7 cellular contexts compared by ENCODE assay signal in genomic region chr13:31162151-31163008, GRCh38. TPM values are rescaled to one million over a fixed set of nuclear protein-coding genes. Genes with fewer than 3 reads are reported as not detected.
DNase-seq lines count a peak whose midpoint lies in the region; ATAC-seq, FAIRE-seq and TF ChIP-seq lines count a peak whose summit lies in the region.

No MANE protein-coding gene starts in this region.

- H3K4me1 ChIP-seq in GM12878 (ENCODE audit: control insufficient read depth, insufficient read depth, low read length): peaks cover 3% of the 10 kb centered on the region

- peak overlapping the region; percentile 99 for H2AFZ ChIP-seq in GM12878 (ENCODE audit: control insufficient read depth, low read depth, low read length)

- no peaks in the 10 kb centered on the region for H3K27me3 ChIP-seq in GM12878 (replicated peaks in 1 of 2; ENCODE audit: control insufficient read depth in 2 of 2, insufficient read depth in 2 of 2, low read length in 1 of 2)

- H3K36me3 ChIP-seq in GM12878 (ENCODE audit: control insufficient read depth in 2 of 2, insufficient read depth in 2 of 2, low read length in 1 of 2): no peaks in the 10 kb centered on the region; a peak in 1 of 4 replicates

- H3K27ac ChIP-seq in GM12878 (ENCODE audit: control insufficient read depth, insufficient read depth): peak overlapping the region; percentile 79

- ATAC-seq in GM18508 (IDR thresholded peaks at IDR 0.05; ENCODE audit: insufficient read depth, unreplicated experiment): peak; percentile 83
- peak; percentile 83 for ATAC-seq in HG02981 (IDR thresholded peaks at IDR 0.05; ENCODE audit: unreplicated experiment)
- peak; percentile 92 for ATAC-seq in GM12878

- TF ChIP-seq EP300 in GM12878 (IDR thresholded peaks at IDR 0.05; ENCODE audit: borderline replicate concordance in 1 of 2, control insufficient read depth in 1 of 2, low read depth in 2 of 2, low read length in 2 of 2): no peak; a peak in 1 of 4 replicates

- TSS peak; percentile 97 for BruUV-seq in GM12878 (replicated peaks; lab: Mats Ljungman, UMichigan)

- POLR2A ChIA-PET in GM12878 (lab: Charles Lee): no interaction called here

- TF ChIP-seq POLR2A in GM12878 (IDR thresholded peaks at IDR 0.05; ENCODE audit: low read depth, low read length): no peak

- intact Hi-C loops in GM12878 (cut with micrococcal nuclease; ENCODE audit: unreplicated experiment): no loop called here

- peak overlapping the region; percentile 64 for H3K4me2 ChIP-seq in GM12878 (ENCODE audit: control insufficient read depth, insufficient read depth)

- CTCF ChIA-PET in GM12878 (lab: Yijun Ruan, JAX): interaction anchor here (1.2 kb wide), 1 partner anchor 8 kb away, joined by 4 read pairs; no protein-coding TSS in a partner anchor

- peak; percentile 91 for DNase-seq in NCI-H2029 (lab: John Stamatoyannopoulos, UW)
- DNase-seq in T-helper 9 cell: peak; percentile 91
- DNase-seq in GM12878 (ENCODE audit: low read depth, low spot score): peak; percentile 92
- DNase-seq in hypothalamus (lab: John Stamatoyannopoulos, UW): peak; percentile 88 to 100 (median 97)
- peak; percentile 100 for DNase-seq in retina

- H3K4me3 ChIP-seq in GM12878: peak overlapping the region; percentile 88

- H4K20me1 ChIP-seq in GM12878 (ENCODE audit: control insufficient read depth, insufficient read depth): no peaks in the 10 kb centered on the region

- SMC1A ChIA-PET in GM12878 (lab: Charles Lee; ENCODE audit: uncharacterized antibody, unreplicated experiment): interaction anchor here (1.1 kb wide), 1 partner anchor 114 kb away, joined by 3 read pairs; no protein-coding TSS in a partner anchor

- no peak for TF ChIP-seq RAD21 in GM12878 (IDR thresholded peaks at IDR 0.05; ENCODE audit: insufficient read depth, low read depth, low read length)

- H3K9ac ChIP-seq in GM12878 (ENCODE audit: control insufficient read depth, insufficient read depth, low read length): peak overlapping the region; percentile 69

- H3K9me3 ChIP-seq in GM12878 (replicated peaks; ENCODE audit: control insufficient read depth, insufficient read depth, low read length): no peaks in the 10 kb centered on the region

- in situ Hi-C loops in GM12878 (cut with MboI): loop anchor here (25.0 kb wide), 1 partner anchor 1375 kb away; the partner anchor contains the start of gene N4BP2L2

- RAD21 ChIA-PET in GM12878 (lab: Charles Lee; ENCODE audit: unreplicated experiment): interaction anchor here (1.1 kb wide), 2 partner anchors 9 to 11 kb away, joined by 3 read pairs; no protein-coding TSS in a partner anchor

- peaks cover 41% of the 10 kb centered on the region for H3K79me2 ChIP-seq in GM12878 (ENCODE audit: control insufficient read depth, insufficient read depth, low read length)

- peak; percentile 99 for FAIRE-seq in GM12878 (lab: Jason Lieb, UNC)

- no peak for TF ChIP-seq CTCF in GM12878 (IDR thresholded peaks at IDR 0.05 in 2 of 3, conservative IDR thresholded peaks at IDR 0.05 in 1 of 3; ENCODE audit: control insufficient read depth in 2 of 3, extremely low read depth in 1 of 3, insufficient read depth in 1 of 3, low read depth in 3 of 3, low read length in 3 of 3)

- 2% methylated on average over 34 of the region's 34 CpGs for WGBS in GM12878 (ENCODE audit: insufficient coverage, insufficient replicate concordance, low lambda C conversion rate, missing lambda C conversion rate)

TF ChIP-seq in GM12878, 131 proteins besides CTCF, POLR2A, EP300 and RAD21 (continues in another document):
- TF ChIP-seq NR2C1 (IDR thresholded peaks at IDR 0.05): peak; percentile 59
- TF ChIP-seq CREB1 (IDR thresholded peaks at IDR 0.05; ENCODE audit: low read depth): peak; percentile 87
- peak; percentile 78; the same call in 1 of the 2 replicates for TF ChIP-seq TCF3 (IDR thresholded peaks at IDR 0.05; ENCODE audit: borderline replicate concordance, insufficient read depth, low read depth, low read length)
- TF ChIP-seq GABPA (IDR thresholded peaks at IDR 0.05; ENCODE audit: low read depth): peak; percentile 68
- peak; percentile 87 for TF ChIP-seq CREM (IDR thresholded peaks at IDR 0.05; ENCODE audit: low read depth)
- peak; percentile 92 for TF ChIP-seq NKRF (conservative IDR thresholded peaks at IDR 0.05)
- TF ChIP-seq ESRRA (IDR thresholded peaks at IDR 0.05; ENCODE audit: low read length): peak; percentile 66; the same call in 1 of the 2 replicates
- TF ChIP-seq E4F1 (IDR thresholded peaks at IDR 0.05; ENCODE audit: borderline replicate concordance, partially characterized antibody): peak; percentile 5

RNA-seq across cellular contexts. Expression of gene HSPH1, which starts 0.7 kb away (rescaled TPM):
- total RNA-seq in GM12878 (2013; cell fraction: nucleolus; rRNA removed): 63.5 and 63.9 TPM in 2 replicates
- 49.7 and 53.9 TPM in 2 replicates for total RNA-seq in GM12878 (2014; rRNA removed)
- total RNA-seq in GM12878 (2014; rRNA removed; fragmentation: Illumina TruSeq; extraction: Trizol): 90.5 and 99.9 TPM in 2 replicates
- 103 and 106 TPM in 2 replicates for total RNA-seq in GM12878 (2021)
- polyA plus RNA-seq in GM12878 (2011; ENCODE audit: low read depth): 19.0 TPM
- polyA plus RNA-seq in GM12878 (2011; rRNA removed): 77.5 and 108 TPM in 2 replicates
- 23.6 and 24.2 TPM in 2 replicates for polyA plus RNA-seq in GM12878 (2011; cell fraction: cytosol; rRNA removed)
- 45.5 and 69.4 TPM in 2 replicates for polyA plus RNA-seq in GM12878 (2011; cell fraction: nucleus; rRNA removed)
- polyA plus RNA-seq in GM12878 (2012): 38.8 and 41.8 TPM in 2 replicates
- polyA plus RNA-seq in GM12878 (2014; fragmentation: Illumina TruSeq; extraction: Trizol): 85.3 and 99.5 TPM in 2 replicates
- polyA plus RNA-seq in GM12878 (2014; fragmentation: Nextera tagmentation; extraction: Ambion mirVana): 100 to 1,000 TPM in 1 of 2 experiments, 10 to 100 TPM in 1; 40.2 to 109 TPM
- 44.9 and 48.2 TPM in 2 replicates for polyA plus RNA-seq in GM12878 (2014; rRNA removed)
- polyA plus RNA-seq in GM12878 (2016; fragmentation: Nextera tagmentation; extraction: Ambion mirVana): 100 to 1,000 TPM; 155 to 159 TPM
- 18.9 and 36.9 TPM in 2 replicates for polyA minus RNA-seq in GM12878 (2011; rRNA and poly(A)+ RNA removed)
- polyA minus RNA-seq in GM12878 (2011; cell fraction: cytosol; rRNA and poly(A)+ RNA removed): 23.1 and 28.4 TPM in 2 replicates
- 32.0 and 57.2 TPM in 2 replicates for polyA minus RNA-seq in GM12878 (2011; cell fraction: nucleus; rRNA and poly(A)+ RNA removed)

RNA-seq across cellular contexts. Expression of gene B3GLCT, which starts 37.4 kb away (rescaled TPM):
- total RNA-seq in GM12878 (2013; cell fraction: nucleolus; rRNA removed): 0.19 and 0.27 TPM in 2 replicates
- total RNA-seq in GM12878 (2014; rRNA removed): 0.22 and 0.23 TPM in 2 replicates
- total RNA-seq in GM12878 (2014; rRNA removed; fragmentation: Illumina TruSeq; extraction: Trizol): 0.28 and 0.31 TPM in 2 replicates
- total RNA-seq in GM12878 (2021): 0.27 and 0.28 TPM in 2 replicates
- polyA plus RNA-seq in GM12878 (2011; ENCODE audit: low read depth): 0.18 TPM
- 0.34 and 0.35 TPM in 2 replicates for polyA plus RNA-seq in GM12878 (2011; rRNA removed)
- polyA plus RNA-seq in GM12878 (2011; cell fraction: cytosol; rRNA removed): 0.18 TPM in 2 replicates
- polyA plus RNA-seq in GM12878 (2011; cell fraction: nucleus; rRNA removed): 0.15 and 0.16 TPM in 2 replicates
- 0.23 and 0.25 TPM in 2 replicates for polyA plus RNA-seq in GM12878 (2012)
- 0.14 and 0.22 TPM in 2 replicates for polyA plus RNA-seq in GM12878 (2014; fragmentation: Illumina TruSeq; extraction: Trizol)
- under 1 TPM; 0.07 to 0.10 TPM for polyA plus RNA-seq in GM12878 (2014; fragmentation: Nextera tagmentation; extraction: Ambion mirVana)
- 0.18 TPM in 2 replicates for polyA plus RNA-seq in GM12878 (2014; rRNA removed)
- polyA plus RNA-seq in GM12878 (2016; fragmentation: Nextera tagmentation; extraction: Ambion mirVana): under 1 TPM; 0.66 to 0.89 TPM
- 0.57 and 0.59 TPM in 2 replicates for polyA minus RNA-seq in GM12878 (2011; rRNA and poly(A)+ RNA removed)
- polyA minus RNA-seq in GM12878 (2011; cell fraction: cytosol; rRNA and poly(A)+ RNA removed): 0.31 TPM in 1 of 2 replicates, not detected in the other
- polyA minus RNA-seq in GM12878 (2011; cell fraction: nucleus; rRNA and poly(A)+ RNA removed): 0.12 and 0.67 TPM in 2 replicates

Comparison
In these comparisons a context has a peak if more than half of its experiments do, and no peak if none do; other contexts are left out.
1. Peak in every context shown above with its lines: DNase-seq, ATAC-seq, H3K4me3 ChIP-seq and H3K27ac ChIP-seq.